1 cellular context compared by ENCODE assay signal in the genomic region with DNA sequence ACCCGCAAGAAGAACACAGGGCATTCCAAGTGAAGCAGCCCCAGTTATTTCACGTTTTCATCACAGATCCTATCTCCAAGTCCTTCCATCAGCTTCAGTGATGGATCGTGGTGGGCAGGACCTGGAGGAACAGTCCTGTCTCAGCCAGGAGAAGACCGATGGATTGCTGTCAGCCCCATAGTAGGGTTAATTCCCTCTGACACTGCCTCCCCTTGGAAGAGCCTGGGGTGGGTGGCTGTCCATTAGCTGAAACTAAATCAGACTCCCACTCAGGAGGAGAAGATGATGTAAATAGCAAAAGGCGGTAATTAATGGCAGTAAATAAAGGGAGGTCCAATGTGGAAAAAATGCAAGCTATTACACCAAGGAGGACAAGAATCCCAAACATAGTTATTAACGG.
TF ChIP-seq lines count a peak whose summit lies in the region.

No MANE protein-coding gene starts in this region.

TF ChIP-seq in SK-N-SH treated with all-trans-retinoic acid at 6 μM for 48 hours, 23 proteins besides CTCF, POLR2A, EP300 and RAD21 (continued from another document):
- TF ChIP-seq TSHZ2 (CRISPR knock-in tag; IDR thresholded peaks at IDR 0.05) (no peak), OSR1 (CRISPR knock-in tag; IDR thresholded peaks at IDR 0.05) (no peak), POU6F1 (CRISPR knock-in tag; IDR thresholded peaks at IDR 0.05; ENCODE audit: borderline replicate concordance, low read depth) (no peak), ESRRG (CRISPR knock-in tag; IDR thresholded peaks at IDR 0.05) (no peak)
- TF ChIP-seq, protein P1, sequence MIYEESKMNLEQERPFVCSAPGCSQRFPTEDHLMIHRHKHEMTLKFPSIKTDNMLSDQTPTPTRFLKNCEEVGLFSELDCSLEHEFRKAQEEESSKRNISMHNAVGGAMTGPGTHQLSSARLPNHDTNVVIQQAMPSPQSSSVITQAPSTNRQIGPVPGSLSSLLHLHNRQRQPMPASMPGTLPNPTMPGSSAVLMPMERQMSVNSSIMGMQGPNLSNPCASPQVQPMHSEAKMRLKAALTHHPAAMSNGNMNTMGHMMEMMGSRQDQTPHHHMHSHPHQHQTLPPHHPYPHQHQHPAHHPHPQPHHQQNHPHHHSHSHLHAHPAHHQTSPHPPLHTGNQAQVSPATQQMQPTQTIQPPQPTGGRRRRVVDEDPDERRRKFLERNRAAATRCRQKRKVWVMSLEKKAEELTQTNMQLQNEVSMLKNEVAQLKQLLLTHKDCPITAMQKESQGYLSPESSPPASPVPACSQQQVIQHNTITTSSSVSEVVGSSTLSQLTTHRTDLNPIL (CRISPR knock-in tag; IDR thresholded peaks at IDR 0.05; ENCODE audit: low read depth), result no peak
